ENCODE assay signal across 12 cellular contexts in genomic region chr7:83005410-83005809, GRCh38.
DNase-seq lines count a peak whose midpoint lies in the region; ATAC-seq, FAIRE-seq and TF ChIP-seq lines count a peak whose summit lies in the region.
"Had no signal": no experiment of that assay in that cellular context is flagged by ENCODE, and none has a peak within 500 bp of the region (broad histone marks: within the 10 kb centered on the region; RNA-seq: fewer than 3 reads in every experiment).

No MANE protein-coding gene starts in this region.

- H4K8ac ChIP-seq in mesenchymal stem cell (ENCODE audit: low read length) = no peak overlapping the region

- H2AK5ac ChIP-seq in mesenchymal stem cell (ENCODE audit: low read length, severe bottlenecking) = no peak overlapping the region

- H4K91ac ChIP-seq in mesenchymal stem cell (ENCODE audit: low read length) = no peak overlapping the region

- H3K4ac ChIP-seq in mesenchymal stem cell (ENCODE audit: low read depth in 1 of 2, low read length in 2 of 2) = no peak overlapping the region

- DNase-seq in ELR (ENCODE audit: low read depth) (peak; percentile 47), amniotic epithelial cell (ENCODE audit: low read depth) (peak; percentile 26), mesenchymal stem cell (peak; percentile 34), RWPE1 (ENCODE audit: low spot score) (no peak), HTR-8/SVneo (ENCODE audit: insufficient read length, low spot score) (no peak), amygdala (lab: John Stamatoyannopoulos, UW) (no peak)
- DNase-seq in stimulated activated naive CD8-positive, alpha-beta T cell treated with anti-CD3 and anti-CD28 coated beads, Interleukin-15, amount 100 ng/mL, for 72 hours = no peak
- DNase-seq: activated CD8-positive, alpha-beta memory T cell treated with anti-CD3 and anti-CD28 coated beads, Interleukin-2, amount 50 U/mL, for 48 hours; islet precursor cell; naive thymus-derived CD8-positive, alpha-beta T cell; NCI-H1092 had no signal

- POLR2A ChIA-PET in RWPE1 (lab: Yijun Ruan, JAX; ENCODE audit: low non-redundant PET) = no interaction called here

- no peak for ATAC-seq in stimulated activated naive CD8-positive, alpha-beta T cell treated with anti-CD3 and anti-CD28 coated beads, Interleukin-15, amount 100 ng/mL, for 72 hours
- ATAC-seq: naive thymus-derived CD8-positive, alpha-beta T cell had no signal

- H3K18ac ChIP-seq in mesenchymal stem cell (ENCODE audit: low read depth in 1 of 2, low read length in 2 of 2) = no peak overlapping the region

- no peak overlapping the region for H3K27ac Mint-ChIP-seq in stimulated activated naive CD8-positive, alpha-beta T cell treated with anti-CD3 and anti-CD28 coated beads, Interleukin-15, amount 100 ng/mL, for 72 hours
- H3K27ac Mint-ChIP-seq: naive thymus-derived CD8-positive, alpha-beta T cell had no signal

- H3K23ac ChIP-seq in mesenchymal stem cell (ENCODE audit: low read length in 2 of 2) = no peak overlapping the region

- H3K4me1 Mint-ChIP-seq in stimulated activated naive CD8-positive, alpha-beta T cell treated with anti-CD3 and anti-CD28 coated beads, Interleukin-15, amount 100 ng/mL, for 72 hours = no peaks in the 10 kb centered on the region
- H3K4me1 Mint-ChIP-seq: naive thymus-derived CD8-positive, alpha-beta T cell had no signal

- no peak overlapping the region for H3K27ac ChIP-seq in mesenchymal stem cell (ENCODE audit: low read length, poor library complexity, severe bottlenecking)
- H3K27ac ChIP-seq in RWPE1 = no peak overlapping the region

- no peaks in the 10 kb centered on the region for H4K20me1 ChIP-seq in Loucy (ENCODE audit: insufficient read depth, low read length, poor library complexity, severe bottlenecking)

- H2BK120ac ChIP-seq in mesenchymal stem cell (ENCODE audit: low read depth, low read length) = no peak overlapping the region

- H3K4me1 ChIP-seq in Loucy (ENCODE audit: insufficient read depth, low read length, poor library complexity, severe bottlenecking) (no peaks in the 10 kb centered on the region), mesenchymal stem cell (ENCODE audit: control insufficient read depth, insufficient read depth, low read depth, low read length) (no peaks in the 10 kb centered on the region)

- no peaks in the 10 kb centered on the region for H3K27me3 Mint-ChIP-seq in stimulated activated naive CD8-positive, alpha-beta T cell treated with anti-CD3 and anti-CD28 coated beads, Interleukin-15, amount 100 ng/mL, for 72 hours
- H3K27me3 Mint-ChIP-seq: naive thymus-derived CD8-positive, alpha-beta T cell had no signal

- no peak overlapping the region for H3K14ac ChIP-seq in mesenchymal stem cell (ENCODE audit: low read length in 2 of 2)

- H2AFZ ChIP-seq in Loucy (ENCODE audit: low read length) = no peak overlapping the region
- no peak overlapping the region for H2AFZ ChIP-seq in mesenchymal stem cell (ENCODE audit: low read depth, low read length)

- no peaks in the 10 kb centered on the region for H3F3A ChIP-seq in Loucy (ENCODE audit: low read depth)

- H3K9ac ChIP-seq in Loucy (ENCODE audit: low read depth, low read length, poor library complexity, severe bottlenecking) (no peak overlapping the region), mesenchymal stem cell (ENCODE audit: low read length) (no peak overlapping the region)

- H3K9me3 Mint-ChIP-seq in stimulated activated naive CD8-positive, alpha-beta T cell treated with anti-CD3 and anti-CD28 coated beads, Interleukin-15, amount 100 ng/mL, for 72 hours = peaks cover 0 to 17% of the 10 kb centered on the region in 2 donors

- peak; percentile 36 for TF ChIP-seq CTCF in Loucy (conservative IDR thresholded peaks at IDR 0.05; ENCODE audit: low read length)
- TF ChIP-seq CTCF in RWPE1 (conservative IDR thresholded peaks at IDR 0.05; ENCODE audit: low read depth) = no peak

- H2BK15ac ChIP-seq in mesenchymal stem cell (ENCODE audit: low read depth, poor library complexity, severe bottlenecking) = no peak overlapping the region

- H2BK5ac ChIP-seq in mesenchymal stem cell (ENCODE audit: low read depth, low read length, poor library complexity, severe bottlenecking) = no peak overlapping the region

- no peak overlapping the region for H3K4me3 Mint-ChIP-seq in stimulated activated naive CD8-positive, alpha-beta T cell treated with anti-CD3 and anti-CD28 coated beads, Interleukin-15, amount 100 ng/mL, for 72 hours
- H3K4me3 Mint-ChIP-seq: naive thymus-derived CD8-positive, alpha-beta T cell had no signal

- H3K27me3 ChIP-seq in Loucy (ENCODE audit: insufficient read depth, low read length, poor library complexity, severe bottlenecking) (no peaks in the 10 kb centered on the region), mesenchymal stem cell (ENCODE audit: control insufficient read depth in 1 of 2, insufficient read depth in 1 of 2, low read length in 2 of 2) (no peaks in the 10 kb centered on the region)

- H3K36me3 ChIP-seq in Loucy (ENCODE audit: insufficient read depth, low read length) (no peaks in the 10 kb centered on the region), mesenchymal stem cell (ENCODE audit: control insufficient read depth in 1 of 2, insufficient read depth in 2 of 2, low read depth in 1 of 2, low read length in 2 of 2) (no peaks in the 10 kb centered on the region)

- no peak for FAIRE-seq in HTR-8/SVneo (lab: Jason Lieb, UNC)

- no peak overlapping the region for H3K4me3 ChIP-seq in Loucy (ENCODE audit: low read length, poor library complexity, severe bottlenecking)
- H3K4me3 ChIP-seq in mesenchymal stem cell (ENCODE audit: insufficient read depth in 1 of 2, low read depth in 1 of 2, low read length in 2 of 2) = no peak overlapping the region

- no peak overlapping the region for H2BK12ac ChIP-seq in mesenchymal stem cell (ENCODE audit: low read length in 2 of 2)

- no peaks in the 10 kb centered on the region for H3K79me1 ChIP-seq in mesenchymal stem cell (replicated peaks; ENCODE audit: low read length, poor library complexity, severe bottlenecking)

- H3K79me2 ChIP-seq in Loucy (ENCODE audit: insufficient read depth, low read length) = no peaks in the 10 kb centered on the region

- CTCF ChIA-PET in RWPE1 (lab: Yijun Ruan, JAX) = interaction anchor here (0.6 kb wide), 1 partner anchor 22 kb away, joined by 3 read pairs; no protein-coding TSS in a partner anchor

- H3K9me2 ChIP-seq in Loucy (replicated peaks; ENCODE audit: low read depth, low read length) = no peaks in the 10 kb centered on the region; the same call in 1 of the 2 replicates

- 25% methylated on average over 1 of the region's 1 CpG for WGBS in mesenchymal stem cell

- H3K9me3 ChIP-seq in Loucy (ENCODE audit: insufficient read depth, low read depth, low read length) = no peaks in the 10 kb centered on the region
- H3K9me3 ChIP-seq in mesenchymal stem cell (ENCODE audit: control insufficient read depth, low read length) = peaks cover 8% of the 10 kb centered on the region

- H3K4me2 ChIP-seq in Loucy (ENCODE audit: low read depth, low read length, poor library complexity, severe bottlenecking) (no peak overlapping the region), mesenchymal stem cell (ENCODE audit: low read length, poor library complexity, severe bottlenecking) (no peak overlapping the region)

Comparison
In these comparisons a context has a peak if more than half of its experiments do, and no peak if none do; other contexts are left out.
1. DNase-seq: peak in ELR (single experiment), amniotic epithelial cell (single experiment) and mesenchymal stem cell (single experiment); none in RWPE1 (single experiment), stimulated activated naive CD8-positive, alpha-beta T cell treated with anti-CD3 and anti-CD28 coated beads, Interleukin-15, amount 100 ng/mL, for 72 hours (0 of 2), HTR-8/SVneo (single experiment) and amygdala (0 of 56).